24 cellular contexts compared by ENCODE assay signal in the genomic region with DNA sequence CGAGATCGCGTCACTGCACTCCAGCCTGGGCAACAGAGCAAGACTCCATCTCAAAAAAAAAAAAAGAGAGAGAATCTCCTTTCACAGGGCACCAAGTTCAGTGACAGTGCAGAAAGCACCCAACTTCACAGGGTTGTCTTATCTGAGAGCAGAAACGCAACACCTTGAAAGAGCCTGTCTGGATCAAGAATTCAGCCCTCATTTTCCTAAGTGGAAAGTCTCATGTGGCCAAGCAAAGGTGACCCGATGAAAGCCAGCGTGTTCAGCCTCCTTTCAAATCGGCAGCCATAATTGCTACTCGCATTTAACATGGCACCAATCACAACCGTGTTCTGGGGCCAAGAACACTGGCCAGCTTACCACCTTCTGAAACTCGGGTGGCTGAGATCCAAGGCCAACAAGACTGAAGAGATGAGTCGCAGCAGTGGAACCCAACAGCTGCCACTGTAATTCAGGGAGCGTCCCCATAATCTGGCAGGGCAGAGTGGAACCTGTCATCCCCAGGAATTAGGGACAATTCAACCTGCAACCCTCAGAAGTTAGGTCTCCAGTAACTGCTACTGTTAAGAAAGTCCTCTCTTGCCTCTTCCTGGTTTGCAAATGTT.
A peak's percentile ranks its signal among the peaks of the same experiment; 100 is the strongest.
DNase-seq lines count a peak whose midpoint lies in the region; ATAC-seq and TF ChIP-seq lines count a peak whose summit lies in the region.
"Had no signal": no experiment of that assay in that cellular context is flagged by ENCODE, and none has a peak within 500 bp of the region (broad histone marks: within the 10 kb centered on the region; RNA-seq: fewer than 3 reads in every experiment).

No MANE protein-coding gene starts in this region.

- H2BK15ac ChIP-seq in mesendoderm (replicated peaks; ENCODE audit: low read depth), result no peak overlapping the region

- no peaks in the 10 kb centered on the region for H3K27me3 Mint-ChIP-seq in activated T-cell treated with anti-CD3 and anti-CD28 coated beads, Interleukin-2, amount 50 U/mL, for 24 hours
- H3K27me3 Mint-ChIP-seq in activated T-cell treated with anti-CD3 and anti-CD28 coated beads, Interleukin-2, amount 50 U/mL, for 4 hours (ENCODE audit: low read depth), result no peaks in the 10 kb centered on the region
- no peaks in the 10 kb centered on the region for H3K27me3 Mint-ChIP-seq in activated naive CD8-positive, alpha-beta T cell treated with anti-CD3 and anti-CD28 coated beads for 36 hours
- H3K27me3 Mint-ChIP-seq: activated naive CD4-positive, alpha-beta T cell treated with anti-CD3 and anti-CD28 coated beads, Interleukin-2, amount 50 U/mL, for 24 hours; central memory CD8-positive, alpha-beta T cell; dendritic cell treated with granulocyte-macrophage colony-stimulating factor and Interleukin-4, amounts not matched to agents 40 ng/mL and 50 ng/mL, for 4 days; stimulated activated naive CD8-positive, alpha-beta T cell treated with anti-CD3 and anti-CD28 coated beads, Interleukin-15, Interleukin-2, amounts not matched to agents 100 ng/mL and 50 ng/mL, for 24 hours had no signal

- no peaks in the 10 kb centered on the region for H3K79me1 ChIP-seq in mesendoderm (ENCODE audit: low read length)

- no peak overlapping the region for H4K8ac ChIP-seq in mesendoderm (ENCODE audit: low read depth, low read length)

- no peak overlapping the region for H4K5ac ChIP-seq in mesendoderm (ENCODE audit: low read length)

- H3K23ac ChIP-seq in mesendoderm (ENCODE audit: low read length), result no peak overlapping the region

- H3K4me3 ChIP-seq in PC-3 (ENCODE audit: low read length), result no peak overlapping the region
- no peak overlapping the region for H3K4me3 ChIP-seq in mesendoderm (ENCODE audit: low read length)
- H3K4me3 ChIP-seq: ascending aorta, left ventricle myocardium inferior, thoracic aorta had no signal

- intact Hi-C loops in PC-3 (cut with micrococcal nuclease), result no loop called here

- H3K27ac ChIP-seq in PC-3 (ENCODE audit: low read length), result peak overlapping the region; percentile 92
- no peak overlapping the region for H3K27ac ChIP-seq in mesendoderm (ENCODE audit: low read depth, low read length)
- H3K27ac ChIP-seq: ascending aorta, left ventricle myocardium inferior, thoracic aorta had no signal

- no peak overlapping the region for H3K4me3 Mint-ChIP-seq in activated T-cell treated with anti-CD3 and anti-CD28 coated beads, Interleukin-2, amount 50 U/mL, for 24 hours
- no peak overlapping the region for H3K4me3 Mint-ChIP-seq in activated T-cell treated with anti-CD3 and anti-CD28 coated beads, Interleukin-2, amount 50 U/mL, for 4 hours
- H3K4me3 Mint-ChIP-seq in activated naive CD8-positive, alpha-beta T cell treated with anti-CD3 and anti-CD28 coated beads for 36 hours, result no peak overlapping the region
- H3K4me3 Mint-ChIP-seq: activated naive CD4-positive, alpha-beta T cell treated with anti-CD3 and anti-CD28 coated beads, Interleukin-2, amount 50 U/mL, for 24 hours; CD4-positive, alpha-beta memory T cell; central memory CD8-positive, alpha-beta T cell; dendritic cell treated with granulocyte-macrophage colony-stimulating factor and Interleukin-4, amounts not matched to agents 40 ng/mL and 50 ng/mL, for 4 days; naive thymus-derived CD4-positive, alpha-beta T cell; stimulated activated naive CD8-positive, alpha-beta T cell treated with anti-CD3 and anti-CD28 coated beads, Interleukin-15, Interleukin-2, amounts not matched to agents 100 ng/mL and 50 ng/mL, for 24 hours had no signal

- no peak overlapping the region for H3K18ac ChIP-seq in mesendoderm (ENCODE audit: low read length)

- peak overlapping the region; percentile 77 for H3K9ac ChIP-seq in PC-3 (ENCODE audit: low read length)
- H3K9ac ChIP-seq in mesendoderm (ENCODE audit: low read length), result no peak overlapping the region

- H3K4me1 ChIP-seq in PC-3 (ENCODE audit: insufficient read depth, low read length) (peaks cover 77% of the 10 kb centered on the region), mesendoderm (ENCODE audit: control insufficient read depth, low read depth, low read length) (no peaks in the 10 kb centered on the region)

- H3K9me3 ChIP-seq in PC-3 (ENCODE audit: low read length), result no peaks in the 10 kb centered on the region
- H3K9me3 ChIP-seq: ascending aorta, thoracic aorta had no signal

- peaks cover 76% of the 10 kb centered on the region for H3K4me1 Mint-ChIP-seq in activated T-cell treated with anti-CD3 and anti-CD28 coated beads, Interleukin-2, amount 50 U/mL, for 24 hours (ENCODE audit: low read depth)
- H3K4me1 Mint-ChIP-seq in activated T-cell treated with anti-CD3 and anti-CD28 coated beads, Interleukin-2, amount 50 U/mL, for 4 hours (ENCODE audit: low read depth), result peaks cover 47% of the 10 kb centered on the region
- H3K4me1 Mint-ChIP-seq in activated naive CD8-positive, alpha-beta T cell treated with anti-CD3 and anti-CD28 coated beads for 36 hours, result peaks cover 15% of the 10 kb centered on the region

- H3K9me3 Mint-ChIP-seq in activated T-cell treated with anti-CD3 and anti-CD28 coated beads, Interleukin-2, amount 50 U/mL, for 24 hours, result peaks cover 8% of the 10 kb centered on the region
- no peaks in the 10 kb centered on the region for H3K9me3 Mint-ChIP-seq in activated T-cell treated with anti-CD3 and anti-CD28 coated beads, Interleukin-2, amount 50 U/mL, for 4 hours
- peaks cover 3% of the 10 kb centered on the region for H3K9me3 Mint-ChIP-seq in activated naive CD8-positive, alpha-beta T cell treated with anti-CD3 and anti-CD28 coated beads for 36 hours
- H3K9me3 Mint-ChIP-seq: activated naive CD4-positive, alpha-beta T cell treated with anti-CD3 and anti-CD28 coated beads, Interleukin-2, amount 50 U/mL, for 24 hours; central memory CD8-positive, alpha-beta T cell; dendritic cell treated with granulocyte-macrophage colony-stimulating factor and Interleukin-4, amounts not matched to agents 40 ng/mL and 50 ng/mL, for 4 days; stimulated activated naive CD8-positive, alpha-beta T cell treated with anti-CD3 and anti-CD28 coated beads, Interleukin-15, Interleukin-2, amounts not matched to agents 100 ng/mL and 50 ng/mL, for 24 hours had no signal

- no peaks in the 10 kb centered on the region for H3K79me2 ChIP-seq in PC-3 (ENCODE audit: low read length)
- H3K79me2 ChIP-seq in mesendoderm (ENCODE audit: control insufficient read depth, insufficient read depth, low read length), result no peaks in the 10 kb centered on the region

- no peak overlapping the region for H2AFZ ChIP-seq in PC-3 (ENCODE audit: low read length)

- no peak overlapping the region for H2BK120ac ChIP-seq in mesendoderm (ENCODE audit: low read depth, low read length)

- no peak overlapping the region for H2AK5ac ChIP-seq in mesendoderm (ENCODE audit: low read length)

- no peaks in the 10 kb centered on the region for H3K36me3 ChIP-seq in PC-3 (ENCODE audit: low read depth, low read length)
- H3K36me3 ChIP-seq in mesendoderm (ENCODE audit: control insufficient read depth, insufficient read depth, low read length), result no peaks in the 10 kb centered on the region
- H3K36me3 ChIP-seq: ascending aorta, left ventricle myocardium inferior, thoracic aorta had no signal

- CTCF ChIA-PET in PC-3 (lab: Charles Lee), result no interaction called here

- H3F3A ChIP-seq in PC-3 (ENCODE audit: low read length, unreplicated experiment), result no peaks in the 10 kb centered on the region

- no peaks in the 10 kb centered on the region for H4K20me1 ChIP-seq in PC-3 (ENCODE audit: low read length)

- DNase-seq in activated T-cell treated with anti-CD3 and anti-CD28 coated beads, Interleukin-2, amount 50 U/mL, for 24 hours, result no peak
- no peak for DNase-seq in activated T-cell treated with anti-CD3 and anti-CD28 coated beads, Interleukin-2, amount 50 U/mL, for 4 hours
- DNase-seq in PC-3 (peak; percentile 69), erythroblast (lab: John Stamatoyannopoulos, UW) (peak; percentile 49 to 58), mesendoderm (no peak), anterior cingulate cortex (lab: John Stamatoyannopoulos, UW) (no peak), SKM-1 treated with dmso at 0.1 percent for 144 hours (lab: John Stamatoyannopoulos, UW; ENCODE audit: unreplicated experiment) (no peak)
- no peak for DNase-seq in activated naive CD8-positive, alpha-beta T cell treated with anti-CD3 and anti-CD28 coated beads for 36 hours
- DNase-seq: AML-193; CD4-positive, alpha-beta memory T cell; GDM1; islet precursor cell; left ventricle myocardium inferior; naive thymus-derived CD4-positive, alpha-beta T cell; NCI-H146; NCI-H510A treated with DMSO at 0.1 percent for 48 hours; occipital lobe; Right ventricle myocardium superior had no signal

- no peak overlapping the region for H3K4me2 ChIP-seq in PC-3 (ENCODE audit: low read length)
- no peak overlapping the region for H3K4me2 ChIP-seq in mesendoderm (ENCODE audit: low read length)

- TF ChIP-seq POLR2A in erythroblast (IDR thresholded peaks at IDR 0.05; ENCODE audit: low read length), result no peak

- POLR2A ChIA-PET in PC-3 (lab: Charles Lee; ENCODE audit: unreplicated experiment), result interaction anchor here (0.5 kb wide), 1 partner anchor 754 kb away, joined by 3 read pairs; no protein-coding TSS in a partner anchor

- H3K4ac ChIP-seq in mesendoderm (ENCODE audit: low read depth, low read length), result no peak overlapping the region

- peak overlapping the region; percentile 26 for H3K27ac Mint-ChIP-seq in activated T-cell treated with anti-CD3 and anti-CD28 coated beads, Interleukin-2, amount 50 U/mL, for 24 hours
- no peak overlapping the region for H3K27ac Mint-ChIP-seq in activated naive CD8-positive, alpha-beta T cell treated with anti-CD3 and anti-CD28 coated beads for 36 hours
- H3K27ac Mint-ChIP-seq: activated naive CD4-positive, alpha-beta T cell treated with anti-CD3 and anti-CD28 coated beads, Interleukin-2, amount 50 U/mL, for 24 hours; CD4-positive, alpha-beta memory T cell; dendritic cell treated with granulocyte-macrophage colony-stimulating factor and Interleukin-4, amounts not matched to agents 40 ng/mL and 50 ng/mL, for 4 days; naive thymus-derived CD4-positive, alpha-beta T cell had no signal

- no peaks in the 10 kb centered on the region for H3K9me2 ChIP-seq in PC-3 (replicated peaks; ENCODE audit: low read length)

- H3K27me3 ChIP-seq in PC-3 (ENCODE audit: low read length) (no peaks in the 10 kb centered on the region), mesendoderm (ENCODE audit: insufficient read depth, low read length, poor library complexity) (no peaks in the 10 kb centered on the region)
- H3K27me3 ChIP-seq: ascending aorta had no signal

- no TSS peak for BruUV-seq in PC-3 (replicated peaks; lab: Mats Ljungman, UMichigan)

- WGBS in mesendoderm (ENCODE audit: extremely low coverage, insufficient coverage, low lambda C conversion rate), result no CpG with 5 or more reads among the region's 12 CpGs

- H3K56ac ChIP-seq in mesendoderm (ENCODE audit: low read length), result no peak overlapping the region

- peaks cover 3% of the 10 kb centered on the region for H3K36me3 Mint-ChIP-seq in activated T-cell treated with anti-CD3 and anti-CD28 coated beads, Interleukin-2, amount 50 U/mL, for 24 hours (ENCODE audit: low read depth)
- no peaks in the 10 kb centered on the region for H3K36me3 Mint-ChIP-seq in activated T-cell treated with anti-CD3 and anti-CD28 coated beads, Interleukin-2, amount 50 U/mL, for 4 hours (ENCODE audit: insufficient read depth)
- no peaks in the 10 kb centered on the region for H3K36me3 Mint-ChIP-seq in activated naive CD8-positive, alpha-beta T cell treated with anti-CD3 and anti-CD28 coated beads for 36 hours
- H3K36me3 Mint-ChIP-seq: CD4-positive, alpha-beta memory T cell had no signal

- TF ChIP-seq CTCF in PC-3 (conservative IDR thresholded peaks at IDR 0.05; ENCODE audit: low read depth, low read length), result no peak

- H2BK5ac ChIP-seq in mesendoderm (ENCODE audit: low read length), result no peak overlapping the region

- no peak for ATAC-seq in activated T-cell treated with anti-CD3 and anti-CD28 coated beads, Interleukin-2, amount 50 U/mL, for 4 hours
- ATAC-seq in PC-3, result no peak
- ATAC-seq: naive thymus-derived CD4-positive, alpha-beta T cell had no signal

Comparison
In these comparisons a context has a peak if more than half of its experiments do, and no peak if none do; other contexts are left out.
1. DNase-seq: peak in PC-3 (single experiment) and erythroblast (2 of 2); none in activated T-cell treated with anti-CD3 and anti-CD28 coated beads, Interleukin-2, amount 50 U/mL, for 24 hours (single experiment), activated T-cell treated with anti-CD3 and anti-CD28 coated beads, Interleukin-2, amount 50 U/mL, for 4 hours (single experiment), mesendoderm (single experiment), activated naive CD8-positive, alpha-beta T cell treated with anti-CD3 and anti-CD28 coated beads for 36 hours (single experiment), anterior cingulate cortex (0 of 58) and SKM-1 treated with dmso at 0.1 percent for 144 hours (single experiment).